In genomic region chr9:97907632-97908031, GRCh38 we compare ENCODE assay signal across 1 cellular context.
TF ChIP-seq lines count a peak whose summit lies in the region.

No MANE protein-coding gene starts in this region.

TF ChIP-seq in GM12878, 131 proteins besides CTCF, POLR2A, EP300 and RAD21:
- TF ChIP-seq, protein P1, sequence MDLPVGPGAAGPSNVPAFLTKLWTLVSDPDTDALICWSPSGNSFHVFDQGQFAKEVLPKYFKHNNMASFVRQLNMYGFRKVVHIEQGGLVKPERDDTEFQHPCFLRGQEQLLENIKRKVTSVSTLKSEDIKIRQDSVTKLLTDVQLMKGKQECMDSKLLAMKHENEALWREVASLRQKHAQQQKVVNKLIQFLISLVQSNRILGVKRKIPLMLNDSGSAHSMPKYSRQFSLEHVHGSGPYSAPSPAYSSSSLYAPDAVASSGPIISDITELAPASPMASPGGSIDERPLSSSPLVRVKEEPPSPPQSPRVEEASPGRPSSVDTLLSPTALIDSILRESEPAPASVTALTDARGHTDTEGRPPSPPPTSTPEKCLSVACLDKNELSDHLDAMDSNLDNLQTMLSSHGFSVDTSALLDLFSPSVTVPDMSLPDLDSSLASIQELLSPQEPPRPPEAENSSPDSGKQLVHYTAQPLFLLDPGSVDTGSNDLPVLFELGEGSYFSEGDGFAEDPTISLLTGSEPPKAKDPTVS (IDR thresholded peaks at IDR 0.05; ENCODE audit: low read depth, low read length): no peak
- TF ChIP-seq MEF2A (IDR thresholded peaks at IDR 0.05; ENCODE audit: insufficient read depth, low read depth, low read length) (no peak), EGR1 (IDR thresholded peaks at IDR 0.05; ENCODE audit: borderline replicate concordance in 1 of 2, low read depth in 2 of 2, low read length in 2 of 2) (no peak), NFIC (IDR thresholded peaks at IDR 0.05; ENCODE audit: low read depth, low read length) (no peak), WRNIP1 (IDR thresholded peaks at IDR 0.05; ENCODE audit: borderline replicate concordance, low read depth, low read length) (no peak), ZBTB33 (IDR thresholded peaks at IDR 0.05) (no peak), NBN (IDR thresholded peaks at IDR 0.05) (no peak), BCL11A (IDR thresholded peaks at IDR 0.05; ENCODE audit: low read depth, low read length) (no peak), HDGF (IDR thresholded peaks at IDR 0.05) (no peak), USF1 (IDR thresholded peaks at IDR 0.05; ENCODE audit: borderline replicate concordance, extremely low read length, insufficient read depth, low read depth, low read length) (no peak), PRDM15 (CRISPR knock-in tag; IDR thresholded peaks at IDR 0.05) (no peak), GABPA (IDR thresholded peaks at IDR 0.05; ENCODE audit: low read depth) (no peak), ZZZ3 (IDR thresholded peaks at IDR 0.05; ENCODE audit: control insufficient read depth, insufficient read length, low read depth) (no peak), MTA2 (IDR thresholded peaks at IDR 0.05; ENCODE audit: low read depth) (no peak)
- TF ChIP-seq, protein P2, sequence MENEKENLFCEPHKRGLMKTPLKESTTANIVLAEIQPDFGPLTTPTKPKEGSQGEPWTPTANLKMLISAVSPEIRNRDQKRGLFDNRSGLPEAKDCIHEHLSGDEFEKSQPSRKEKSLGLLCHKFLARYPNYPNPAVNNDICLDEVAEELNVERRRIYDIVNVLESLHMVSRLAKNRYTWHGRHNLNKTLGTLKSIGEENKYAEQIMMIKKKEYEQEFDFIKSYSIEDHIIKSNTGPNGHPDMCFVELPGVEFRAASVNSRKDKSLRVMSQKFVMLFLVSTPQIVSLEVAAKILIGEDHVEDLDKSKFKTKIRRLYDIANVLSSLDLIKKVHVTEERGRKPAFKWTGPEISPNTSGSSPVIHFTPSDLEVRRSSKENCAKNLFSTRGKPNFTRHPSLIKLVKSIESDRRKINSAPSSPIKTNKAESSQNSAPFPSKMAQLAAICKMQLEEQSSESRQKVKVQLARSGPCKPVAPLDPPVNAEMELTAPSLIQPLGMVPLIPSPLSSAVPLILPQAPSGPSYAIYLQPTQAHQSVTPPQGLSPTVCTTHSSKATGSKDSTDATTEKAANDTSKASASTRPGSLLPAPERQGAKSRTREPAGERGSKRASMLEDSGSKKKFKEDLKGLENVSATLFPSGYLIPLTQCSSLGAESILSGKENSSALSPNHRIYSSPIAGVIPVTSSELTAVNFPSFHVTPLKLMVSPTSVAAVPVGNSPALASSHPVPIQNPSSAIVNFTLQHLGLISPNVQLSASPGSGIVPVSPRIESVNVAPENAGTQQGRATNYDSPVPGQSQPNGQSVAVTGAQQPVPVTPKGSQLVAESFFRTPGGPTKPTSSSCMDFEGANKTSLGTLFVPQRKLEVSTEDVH (IDR thresholded peaks at IDR 0.05; ENCODE audit: low read depth, partially characterized antibody): no peak
- TF ChIP-seq, protein P3, sequence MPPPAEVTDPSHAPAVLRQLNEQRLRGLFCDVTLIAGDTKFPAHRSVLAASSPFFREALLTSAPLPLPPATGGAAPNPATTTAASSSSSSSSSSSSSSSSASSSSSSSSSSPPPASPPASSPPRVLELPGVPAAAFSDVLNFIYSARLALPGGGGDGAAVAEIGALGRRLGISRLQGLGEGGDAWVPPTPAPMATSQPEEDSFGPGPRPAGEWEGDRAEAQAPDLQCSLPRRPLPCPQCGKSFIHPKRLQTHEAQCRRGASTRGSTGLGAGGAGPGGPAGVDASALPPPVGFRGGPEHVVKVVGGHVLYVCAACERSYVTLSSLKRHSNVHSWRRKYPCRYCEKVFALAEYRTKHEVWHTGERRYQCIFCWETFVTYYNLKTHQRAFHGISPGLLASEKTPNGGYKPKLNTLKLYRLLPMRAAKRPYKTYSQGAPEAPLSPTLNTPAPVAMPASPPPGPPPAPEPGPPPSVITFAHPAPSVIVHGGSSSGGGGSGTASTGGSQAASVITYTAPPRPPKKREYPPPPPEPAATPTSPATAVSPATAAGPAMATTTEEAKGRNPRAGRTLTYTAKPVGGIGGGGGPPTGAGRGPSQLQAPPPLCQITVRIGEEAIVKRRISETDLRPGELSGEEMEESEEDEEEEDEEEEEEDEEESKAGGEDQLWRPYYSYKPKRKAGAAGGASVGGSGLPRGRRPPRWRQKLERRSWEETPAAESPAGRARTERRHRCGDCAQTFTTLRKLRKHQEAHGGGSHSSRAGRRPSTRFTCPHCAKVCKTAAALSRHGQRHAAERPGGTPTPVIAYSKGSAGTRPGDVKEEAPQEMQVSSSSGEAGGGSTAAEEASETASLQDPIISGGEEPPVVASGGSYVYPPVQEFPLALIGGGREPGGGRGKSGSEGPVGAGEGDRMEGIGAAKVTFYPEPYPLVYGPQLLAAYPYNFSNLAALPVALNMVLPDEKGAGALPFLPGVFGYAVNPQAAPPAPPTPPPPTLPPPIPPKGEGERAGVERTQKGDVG (CRISPR knock-in tag; IDR thresholded peaks at IDR 0.05): no peak
